Comparison of ENCODE assay signal across 30 cellular contexts in genomic region chr2:154614906-154615305, GRCh38.
"Had no signal": no experiment of that assay in that cellular context is flagged by ENCODE, and none has a peak within 500 bp of the region (broad histone marks: within the 10 kb centered on the region; RNA-seq: fewer than 3 reads in every experiment).

No MANE protein-coding gene starts in this region.

- H3K36me3 Mint-ChIP-seq: naive thymus-derived CD8-positive, alpha-beta T cell; natural killer cell treated with Interleukin-12 subunit alpha and Interleukin-12 subunit beta and Interleukin-15 and Interleukin-18, amount 100 ng/mL, for 72 hours; stimulated activated memory B cell treated with anti-CD40 and anti-IgM and Interleukin-4, amounts not matched to agents 10 μg/mL and 1 μg/mL and 100 μg/mL, for 72 hours; type B pancreatic cell had no signal

- ATAC-seq: naive thymus-derived CD8-positive, alpha-beta T cell; natural killer cell treated with Interleukin-12 subunit alpha and Interleukin-12 subunit beta and Interleukin-15 and Interleukin-18, amount 100 ng/mL, for 72 hours; pancreas; right cardiac atrium; sciatic nerve; stimulated activated memory B cell treated with anti-CD40 and anti-IgM and Interleukin-4, amounts not matched to agents 10 μg/mL and 1 μg/mL and 100 μg/mL, for 72 hours; stimulated activated naive CD8-positive, alpha-beta T cell treated with anti-CD3 and anti-CD28 coated beads, Interleukin-15, amount 100 ng/mL, for 72 hours; stimulated activated naive CD8-positive, alpha-beta T cell treated with anti-CD3 and anti-CD28 coated beads, Interleukin-15, Interleukin-2, amounts not matched to agents 100 U/mL and 50 U/mL, for 24 hours; upper lobe of right lung had no signal

- H3K27ac ChIP-seq: neutrophil, pancreas, prostate gland, skin epidermis, spleen, suprapubic skin, testis, tibial artery, transverse colon, upper lobe of right lung, uterus had no signal

- H3K36me3 ChIP-seq: neutrophil, pancreas, prostate gland, spleen, suprapubic skin, tibial artery, transverse colon, upper lobe of right lung, uterus had no signal

- H3K9me3 Mint-ChIP-seq: natural killer cell treated with Interleukin-12 subunit alpha and Interleukin-12 subunit beta and Interleukin-15 and Interleukin-18, amount 100 ng/mL, for 72 hours; nephron progenitor cell; neural crest cell; stimulated activated memory B cell treated with anti-CD40 and anti-IgM and Interleukin-4, amounts not matched to agents 10 μg/mL and 1 μg/mL and 100 μg/mL, for 72 hours; stimulated activated naive CD8-positive, alpha-beta T cell treated with anti-CD3 and anti-CD28 coated beads, Interleukin-15, amount 100 ng/mL, for 72 hours; type B pancreatic cell had no signal

- H3K9me3 ChIP-seq: neutrophil, pancreas, prostate gland, spleen, suprapubic skin, testis, tibial artery, transverse colon, upper lobe of right lung, uterus had no signal

- H3K4me1 ChIP-seq: pancreas, prostate gland, spleen, suprapubic skin, testis, transverse colon, upper lobe of right lung, uterus had no signal

- H3K4me2 ChIP-seq: smooth muscle cell had no signal

- H3K27ac Mint-ChIP-seq: naive thymus-derived CD8-positive, alpha-beta T cell; natural killer cell treated with Interleukin-12 subunit alpha and Interleukin-12 subunit beta and Interleukin-15 and Interleukin-18, amount 100 ng/mL, for 72 hours; nephron progenitor cell; stimulated activated memory B cell treated with anti-CD40 and anti-IgM and Interleukin-4, amounts not matched to agents 10 μg/mL and 1 μg/mL and 100 μg/mL, for 72 hours; stimulated activated naive CD8-positive, alpha-beta T cell treated with anti-CD3 and anti-CD28 coated beads, Interleukin-15, amount 100 ng/mL, for 72 hours; type B pancreatic cell had no signal

- H3K27me3 Mint-ChIP-seq: natural killer cell treated with Interleukin-12 subunit alpha and Interleukin-12 subunit beta and Interleukin-15 and Interleukin-18, amount 100 ng/mL, for 72 hours; stimulated activated memory B cell treated with anti-CD40 and anti-IgM and Interleukin-4, amounts not matched to agents 10 μg/mL and 1 μg/mL and 100 μg/mL, for 72 hours; stimulated activated naive CD8-positive, alpha-beta T cell treated with anti-CD3 and anti-CD28 coated beads, Interleukin-15, amount 100 ng/mL, for 72 hours; type B pancreatic cell had no signal

- FAIRE-seq: pancreas had no signal

- H3K4me1 Mint-ChIP-seq: naive thymus-derived CD8-positive, alpha-beta T cell; nephron progenitor cell; neural crest cell; stimulated activated memory B cell treated with anti-CD40 and anti-IgM and Interleukin-4, amounts not matched to agents 10 μg/mL and 1 μg/mL and 100 μg/mL, for 72 hours; stimulated activated naive CD8-positive, alpha-beta T cell treated with anti-CD3 and anti-CD28 coated beads, Interleukin-15, amount 100 ng/mL, for 72 hours had no signal

- H3K27me3 ChIP-seq: neutrophil, pancreas, spleen, suprapubic skin, testis, tibial artery, transverse colon, upper lobe of right lung, uterus had no signal

- DNase-seq: naive thymus-derived CD8-positive, alpha-beta T cell; nephron progenitor cell; nucleus accumbens; pancreas; right cardiac atrium; spleen; stimulated activated CD4-positive, alpha-beta T cell treated with anti-CD3 and anti-CD28 coated beads, Interleukin-12 subunit alpha, Interleukin-12 subunit beta, amount 100 ng/mL, for 4 hours; stimulated activated CD4-positive, alpha-beta T cell treated with anti-CD3 and anti-CD28 coated beads, Interleukin-1b, Interleukin-23, amount 100 ng/mL, for 48 hours; stimulated activated CD4-positive, alpha-beta T cell treated with anti-CD3 and anti-CD28 coated beads, Interleukin-4, amount 100 ng/mL, for 1 hour; stimulated activated CD4-positive, alpha-beta T cell treated with anti-CD3 and anti-CD28 coated beads, Interleukin-4, amount 100 ng/mL, for 4 hours; stimulated activated CD8-positive, alpha-beta memory T cell treated with anti-CD3 and anti-CD28 coated beads, Interleukin-4, amount 100 ng/mL, for 48 hours; stimulated activated naive CD4-positive, alpha-beta T cell; stimulated activated naive CD8-positive, alpha-beta T cell treated with anti-CD3 and anti-CD28 coated beads, Interleukin-15, amount 100 ng/mL, for 72 hours; stimulated activated naive CD8-positive, alpha-beta T cell treated with anti-CD3 and anti-CD28 coated beads, Interleukin-15, Interleukin-2, amounts not matched to agents 100 U/mL and 50 U/mL, for 24 hours; substantia nigra; testis; tibial artery; transverse colon; upper lobe of right lung; uterus had no signal

- H3K4me3 Mint-ChIP-seq: naive thymus-derived CD8-positive, alpha-beta T cell; natural killer cell treated with Interleukin-12 subunit alpha and Interleukin-12 subunit beta and Interleukin-15 and Interleukin-18, amount 100 ng/mL, for 72 hours; nephron progenitor cell; neural crest cell; stimulated activated memory B cell treated with anti-CD40 and anti-IgM and Interleukin-4, amounts not matched to agents 10 μg/mL and 1 μg/mL and 100 μg/mL, for 72 hours; stimulated activated naive CD8-positive, alpha-beta T cell treated with anti-CD3 and anti-CD28 coated beads, Interleukin-15, amount 100 ng/mL, for 72 hours; type B pancreatic cell had no signal

- H3K4me3 ChIP-seq: pancreas, prostate gland, skin epidermis, smooth muscle cell, spleen, suprapubic skin, testis, tibial artery, transverse colon, upper lobe of right lung, uterus had no signal
